ENCODE assay signal across 21 cellular contexts in the genomic region with DNA sequence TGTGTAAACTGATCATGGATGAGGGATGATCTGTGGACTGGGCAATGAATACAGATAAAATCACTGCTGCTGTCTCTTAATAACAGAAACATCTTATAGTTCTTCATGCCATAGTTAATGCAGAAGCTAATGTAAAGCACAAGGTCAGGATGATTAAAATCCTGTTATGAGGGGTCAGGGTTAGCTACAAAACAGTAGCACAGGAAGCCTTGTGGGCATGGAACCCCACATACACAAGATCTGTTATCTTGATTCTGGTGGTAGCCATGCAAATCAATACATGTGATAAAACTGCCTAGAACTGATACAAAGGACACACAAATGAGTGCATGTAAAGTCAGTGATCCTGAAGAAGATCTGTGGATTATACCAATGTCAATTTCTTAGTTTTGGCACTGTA.
DNase-seq lines count a peak whose midpoint lies in the region; ATAC-seq and TF ChIP-seq lines count a peak whose summit lies in the region.
"Had no signal": no experiment of that assay in that cellular context is flagged by ENCODE, and none has a peak within 500 bp of the region (broad histone marks: within the 10 kb centered on the region; RNA-seq: fewer than 3 reads in every experiment).

No MANE protein-coding gene starts in this region.

- H3K36me3 Mint-ChIP-seq in GM23338 (ENCODE audit: low read depth) (no peaks in the 10 kb centered on the region), activated B cell treated with CpG ODN at 0.5 μM for 24 hours (ENCODE audit: low read depth) (peaks cover 5% of the 10 kb centered on the region), naive B cell (no peaks in the 10 kb centered on the region)

- CTCF ChIA-PET in activated B cell treated with CpG ODN at 0.5 μM for 24 hours (lab: Charles Lee): no interaction called here

- no peaks in the 10 kb centered on the region for H3K9me3 Mint-ChIP-seq in GM23338
- no peaks in the 10 kb centered on the region for H3K9me3 Mint-ChIP-seq in activated B cell treated with CpG ODN at 0.5 μM for 24 hours
- peaks cover 0 to 1% (median 0%) of the 10 kb centered on the region in 7 donors for H3K9me3 Mint-ChIP-seq in naive B cell
- H3K9me3 Mint-ChIP-seq: CD8-positive, alpha-beta T cell had no signal

- H2AFZ ChIP-seq in GM23338: no peak overlapping the region
- H2AFZ ChIP-seq: hepatocyte had no signal

- H3K27me3 Mint-ChIP-seq in GM23338 (ENCODE audit: insufficient read depth, low read depth, poor library complexity): peaks cover 9% of the 10 kb centered on the region
- H3K27me3 Mint-ChIP-seq in activated B cell treated with CpG ODN at 0.5 μM for 24 hours: no peaks in the 10 kb centered on the region
- H3K27me3 Mint-ChIP-seq in naive B cell: no peaks in the 10 kb centered on the region

- TF ChIP-seq CTCF in GM12865 (IDR thresholded peaks at IDR 0.05; ENCODE audit: insufficient read depth, low read depth, low read length, missing control alignments) (no peak), GM23338 (conservative IDR thresholded peaks at IDR 0.05; ENCODE audit: low read depth in 2 of 2) (no peak), activated B cell treated with CpG ODN at 0.5 μM for 24 hours (IDR thresholded peaks at IDR 0.05) (no peak)

- DNase-seq in GM12865 (ENCODE audit: low read depth) (peak; percentile 9), GM23338 (ENCODE audit: low spot score) (no peak), activated B cell treated with CpG ODN at 0.5 μM for 24 hours (no peak), naive B cell (no peak), MG63 (no peak)
- DNase-seq: activated CD4-positive, alpha-beta T cell treated with anti-CD3 and anti-CD28 coated beads, Interleukin-2, amount 50 U/mL, for 4 hours; activated naive CD4-positive, alpha-beta T cell treated with Interleukin-2 at 50 U/mL for 16 hours; activated T-cell treated with anti-CD3 and anti-CD28 coated beads, Interleukin-2, amount 50 U/mL, for 1 hour; aorta; CD8-positive, alpha-beta T cell; cerebellar nuclear complex; DMS153; foreskin fibroblast; NCI-H1436 treated with DMSO at 0.1 percent for 48 hours; NCI-H510A; psoas muscle; SJCRH30 had no signal

- H3K27ac Mint-ChIP-seq in GM23338: peak overlapping the region; percentile 89
- peak overlapping the region; percentile 9 for H3K27ac Mint-ChIP-seq in activated B cell treated with CpG ODN at 0.5 μM for 24 hours
- peak overlapping the region in 4 of 6 donors; percentile 16 to 56 (median 22) for H3K27ac Mint-ChIP-seq in naive B cell
- H3K27ac Mint-ChIP-seq: CD8-positive, alpha-beta T cell had no signal

- POLR2A ChIA-PET in activated B cell treated with CpG ODN at 0.5 μM for 24 hours (lab: Charles Lee): interaction anchor here (1.5 kb wide), 1 partner anchor 11 kb away, joined by 5 read pairs; no protein-coding TSS in a partner anchor

- ATAC-seq in GM23338 (no peak), activated B cell treated with CpG ODN at 0.5 μM for 24 hours (ENCODE audit: low read depth) (no peak), naive B cell (ENCODE audit: low read depth in 2 of 2) (no peak), GM18867 (IDR thresholded peaks at IDR 0.05; ENCODE audit: unreplicated experiment) (no peak), GM21717 (IDR thresholded peaks at IDR 0.05; ENCODE audit: unreplicated experiment) (no peak)
- ATAC-seq: CD8-positive, alpha-beta T cell; psoas muscle had no signal

- H3K4me3 ChIP-seq in GM12865 (ENCODE audit: low read depth, low read length) (no peak overlapping the region), GM23338 (no peak overlapping the region), MG63 (no peak overlapping the region)
- H3K4me3 ChIP-seq: hepatocyte, psoas muscle, SJCRH30 had no signal

- 0 out of 2 replicates have a peak, but pooled peaks cover 4% of the 10 kb centered on the region for H3F3A ChIP-seq in GM23338 (replicated peaks; ENCODE audit: low read depth)

- H3K4me1 Mint-ChIP-seq in GM23338 (peaks cover 52% of the 10 kb centered on the region), activated B cell treated with CpG ODN at 0.5 μM for 24 hours (peaks cover 55% of the 10 kb centered on the region), naive B cell (peaks cover 30 to 59% (median 47%) of the 10 kb centered on the region in 3 donors)

- H3K36me3 ChIP-seq in GM23338 (ENCODE audit: insufficient read depth) (no peaks in the 10 kb centered on the region), MG63 (no peaks in the 10 kb centered on the region)
- H3K36me3 ChIP-seq: SJCRH30 had no signal

- H3K79me2 ChIP-seq in GM23338 (replicated peaks; ENCODE audit: insufficient read depth): peaks cover 12% of the 10 kb centered on the region

- intact Hi-C loops in activated B cell treated with CpG ODN at 0.5 μM for 24 hours (cut with micrococcal nuclease): loop anchor here (1.0 kb wide), 1 partner anchor 8 kb away; no protein-coding TSS in a partner anchor

- H3K9me2 ChIP-seq in GM23338 (ENCODE audit: insufficient read depth): no peaks in the 10 kb centered on the region

- peaks cover 13% of the 10 kb centered on the region for H3K4me1 ChIP-seq in GM23338 (ENCODE audit: insufficient read depth)
- H3K4me1 ChIP-seq: SJCRH30 had no signal

- H3K27me3 ChIP-seq in GM23338 (ENCODE audit: insufficient read depth) (no peaks in the 10 kb centered on the region), MG63 (no peaks in the 10 kb centered on the region)
- H3K27me3 ChIP-seq: hepatocyte, SJCRH30 had no signal

- H4K20me1 ChIP-seq in GM23338 (replicated peaks; ENCODE audit: insufficient read depth): no peaks in the 10 kb centered on the region

- H3K9me3 ChIP-seq in MG63: no peaks in the 10 kb centered on the region
- H3K9me3 ChIP-seq: psoas muscle, SJCRH30 had no signal

- no peak overlapping the region for H3K4me3 Mint-ChIP-seq in GM23338
- H3K4me3 Mint-ChIP-seq in activated B cell treated with CpG ODN at 0.5 μM for 24 hours: no peak overlapping the region
- H3K4me3 Mint-ChIP-seq in naive B cell: no peak overlapping the region
- H3K4me3 Mint-ChIP-seq: CD8-positive, alpha-beta T cell had no signal

- H3K4me2 ChIP-seq in GM23338: 0 out of 2 replicates have a peak overlapping the region, but pooled peaks have one; percentile 22
- H3K4me2 ChIP-seq: hepatocyte had no signal

- peak overlapping the region; percentile 93; the same call in 1 of the 2 replicates for H3K27ac ChIP-seq in GM23338 (ENCODE audit: low read depth)
- H3K27ac ChIP-seq: hepatocyte, psoas muscle, SJCRH30, VCaP had no signal

TF ChIP-seq in GM23338, 12 proteins besides CTCF, POLR2A, EP300 and RAD21 (continues in another document):
- TF ChIP-seq ZNF331 (CRISPR knock-in tag; IDR thresholded peaks at IDR 0.05; ENCODE audit: low read depth) (no peak), NANOG (IDR thresholded peaks at IDR 0.05; ENCODE audit: borderline replicate concordance) (no peak), POLR2AphosphoS5 (IDR thresholded peaks at IDR 0.05; ENCODE audit: low read depth) (no peak), CREB1 (CRISPR knock-in tag; IDR thresholded peaks at IDR 0.05; ENCODE audit: low read depth) (no peak), EZH2 (IDR thresholded peaks at IDR 0.05; ENCODE audit: low read depth, unreplicated experiment) (no peak)
- TF ChIP-seq, protein P1, sequence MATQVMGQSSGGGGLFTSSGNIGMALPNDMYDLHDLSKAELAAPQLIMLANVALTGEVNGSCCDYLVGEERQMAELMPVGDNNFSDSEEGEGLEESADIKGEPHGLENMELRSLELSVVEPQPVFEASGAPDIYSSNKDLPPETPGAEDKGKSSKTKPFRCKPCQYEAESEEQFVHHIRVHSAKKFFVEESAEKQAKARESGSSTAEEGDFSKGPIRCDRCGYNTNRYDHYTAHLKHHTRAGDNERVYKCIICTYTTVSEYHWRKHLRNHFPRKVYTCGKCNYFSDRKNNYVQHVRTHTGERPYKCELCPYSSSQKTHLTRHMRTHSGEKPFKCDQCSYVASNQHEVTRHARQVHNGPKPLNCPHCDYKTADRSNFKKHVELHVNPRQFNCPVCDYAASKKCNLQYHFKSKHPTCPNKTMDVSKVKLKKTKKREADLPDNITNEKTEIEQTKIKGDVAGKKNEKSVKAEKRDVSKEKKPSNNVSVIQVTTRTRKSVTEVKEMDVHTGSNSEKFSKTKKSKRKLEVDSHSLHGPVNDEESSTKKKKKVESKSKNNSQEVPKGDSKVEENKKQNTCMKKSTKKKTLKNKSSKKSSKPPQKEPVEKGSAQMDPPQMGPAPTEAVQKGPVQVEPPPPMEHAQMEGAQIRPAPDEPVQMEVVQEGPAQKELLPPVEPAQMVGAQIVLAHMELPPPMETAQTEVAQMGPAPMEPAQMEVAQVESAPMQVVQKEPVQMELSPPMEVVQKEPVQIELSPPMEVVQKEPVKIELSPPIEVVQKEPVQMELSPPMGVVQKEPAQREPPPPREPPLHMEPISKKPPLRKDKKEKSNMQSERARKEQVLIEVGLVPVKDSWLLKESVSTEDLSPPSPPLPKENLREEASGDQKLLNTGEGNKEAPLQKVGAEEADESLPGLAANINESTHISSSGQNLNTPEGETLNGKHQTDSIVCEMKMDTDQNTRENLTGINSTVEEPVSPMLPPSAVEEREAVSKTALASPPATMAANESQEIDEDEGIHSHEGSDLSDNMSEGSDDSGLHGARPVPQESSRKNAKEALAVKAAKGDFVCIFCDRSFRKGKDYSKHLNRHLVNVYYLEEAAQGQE (IDR thresholded peaks at IDR 0.05; ENCODE audit: unreplicated experiment): no peak
- TF ChIP-seq, protein P2, sequence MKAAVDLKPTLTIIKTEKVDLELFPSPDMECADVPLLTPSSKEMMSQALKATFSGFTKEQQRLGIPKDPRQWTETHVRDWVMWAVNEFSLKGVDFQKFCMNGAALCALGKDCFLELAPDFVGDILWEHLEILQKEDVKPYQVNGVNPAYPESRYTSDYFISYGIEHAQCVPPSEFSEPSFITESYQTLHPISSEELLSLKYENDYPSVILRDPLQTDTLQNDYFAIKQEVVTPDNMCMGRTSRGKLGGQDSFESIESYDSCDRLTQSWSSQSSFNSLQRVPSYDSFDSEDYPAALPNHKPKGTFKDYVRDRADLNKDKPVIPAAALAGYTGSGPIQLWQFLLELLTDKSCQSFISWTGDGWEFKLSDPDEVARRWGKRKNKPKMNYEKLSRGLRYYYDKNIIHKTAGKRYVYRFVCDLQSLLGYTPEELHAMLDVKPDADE (IDR thresholded peaks at IDR 0.05): no peak

Comparison
In these comparisons a context has a peak if more than half of its experiments do, and no peak if none do; other contexts are left out.
1. H3K27ac Mint-ChIP-seq: peak in every context shown above with its lines; median percentile 89 in GM23338; 22 in naive B cell; 9 in activated B cell treated with CpG ODN at 0.5 μM for 24 hours.